In the genomic region with DNA sequence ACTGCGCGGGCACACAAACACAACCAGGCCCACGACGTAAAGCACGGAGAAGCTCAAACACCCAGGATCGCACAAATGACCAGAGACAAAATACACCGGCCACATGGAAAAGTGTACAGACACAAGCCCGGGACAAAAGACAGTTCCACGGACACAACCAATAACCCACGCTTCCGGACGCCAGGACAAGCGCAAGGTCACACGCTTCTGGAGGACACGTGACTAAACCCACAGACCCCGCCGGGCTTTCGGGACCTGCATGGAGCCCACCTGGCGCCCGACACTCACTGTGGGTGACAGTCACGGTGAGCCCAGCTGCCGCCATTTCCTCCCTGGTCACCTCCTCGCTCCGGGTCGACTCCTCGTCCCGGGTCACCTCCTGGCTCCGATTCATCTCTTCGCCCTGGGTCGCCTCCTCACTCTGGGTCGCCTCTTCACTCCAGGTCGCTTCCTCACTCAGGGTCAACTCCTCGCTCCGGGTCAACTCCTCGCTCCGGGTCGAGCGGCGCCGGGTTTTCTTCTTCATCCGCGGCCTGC, we compare ENCODE assay signal across 9 cellular contexts. TPM values are rescaled to one million over a fixed set of nuclear protein-coding genes. Genes with fewer than 3 reads are reported as not detected.
DNase-seq lines count a peak whose midpoint lies in the region; ATAC-seq, FAIRE-seq and TF ChIP-seq lines count a peak whose summit lies in the region.
"Had no signal": no experiment of that assay in that cellular context is flagged by ENCODE, and none has a peak within 500 bp of the region (broad histone marks: within the 10 kb centered on the region; RNA-seq: fewer than 3 reads in every experiment).

No MANE protein-coding gene starts in this region.

- WGBS in stomach, 5 donors: 0 to 1% (median 0%) methylated on average over 30 to 42 of the region's 42 CpGs

- ATAC-seq in GM21825 (IDR thresholded peaks at IDR 0.05; ENCODE audit: unreplicated experiment): peak; percentile 21
- ATAC-seq in activated CD8-positive, alpha-beta memory T cell treated with anti-CD3 and anti-CD28 coated beads, Interleukin-2, amount 10 ng/mL, durations not matched to agents 7 days and 5 days: peak; percentile 11

- peak overlapping the region; percentile 87 for H3K27ac Mint-ChIP-seq in activated CD8-positive, alpha-beta memory T cell treated with anti-CD3 and anti-CD28 coated beads, Interleukin-2, amount 10 ng/mL, durations not matched to agents 7 days and 5 days

- intact Hi-C loops in stomach (cut with DNase I; ENCODE audit: low total_unique reads): no loop called here

- H3K9me3 ChIP-seq in KOPT-K1 (ENCODE audit: insufficient read depth, low read length, poor library complexity, severe bottlenecking) (no peaks in the 10 kb centered on the region), muscle layer of colon (ENCODE audit: low read length) (no peaks in the 10 kb centered on the region), stomach (no peaks in the 10 kb centered on the region)

- H3K27me3 Mint-ChIP-seq in activated CD8-positive, alpha-beta memory T cell treated with anti-CD3 and anti-CD28 coated beads, Interleukin-2, amount 10 ng/mL, durations not matched to agents 7 days and 5 days: no peaks in the 10 kb centered on the region

- H3K4me1 ChIP-seq in muscle layer of colon (ENCODE audit: insufficient read depth, low read length) (peaks cover 24% of the 10 kb centered on the region), stomach (peaks cover 19 to 48% (median 35%) of the 10 kb centered on the region in 4 donors)

- FAIRE-seq in GM12891 (lab: Jason Lieb, UNC): no peak

- peak; percentile 56; the same call in 1 of the 2 replicates for TF ChIP-seq POLR2A in GM12891 (IDR thresholded peaks at IDR 0.05; ENCODE audit: low read depth, low read length)
- no peak for TF ChIP-seq POLR2A in stomach (IDR thresholded peaks at IDR 0.05)

- CTCF ChIA-PET in activated CD8-positive, alpha-beta memory T cell treated with anti-CD3 and anti-CD28 coated beads, Interleukin-2, amount 10 ng/mL, durations not matched to agents 7 days and 5 days (lab: Charles Lee): interaction anchor here (0.6 to 1.9 kb wide), 5 partner anchors 9 to 146 kb away, joined by 3 to 11 read pairs (median 5); a partner anchor contains a TSS

- peak; percentile 34 for DNase-seq in GM12891 (ENCODE audit: insufficient read length, low spot score)
- DNase-seq in activated CD8-positive, alpha-beta memory T cell treated with anti-CD3 and anti-CD28 coated beads, Interleukin-2, amount 10 ng/mL, durations not matched to agents 7 days and 5 days: peak; percentile 78
- peak; percentile 15 for DNase-seq in epithelial cell of esophagus (ENCODE audit: low read depth)
- DNase-seq in stomach: peak; percentile 50
- no peak for DNase-seq in NCI-H187 (lab: John Stamatoyannopoulos, UW)

- H3K27ac ChIP-seq in KOPT-K1 (ENCODE audit: low read depth, low read length, poor library complexity, severe bottlenecking) (peak overlapping the region; percentile 82), muscle layer of colon (ENCODE audit: low read depth, low read length) (peak overlapping the region; percentile 36), stomach (peak overlapping the region; percentile 91 to 95 (median 94))

- no peaks in the 10 kb centered on the region for H3K27me3 ChIP-seq in muscle layer of colon (ENCODE audit: control insufficient read depth in 1 of 2, insufficient read depth in 2 of 2, low read length in 2 of 2)
- H3K27me3 ChIP-seq in stomach: no peaks in the 10 kb centered on the region

- no peaks in the 10 kb centered on the region for H3K9me3 Mint-ChIP-seq in activated CD8-positive, alpha-beta memory T cell treated with anti-CD3 and anti-CD28 coated beads, Interleukin-2, amount 10 ng/mL, durations not matched to agents 7 days and 5 days (ENCODE audit: low read depth)

- TF ChIP-seq EP300 in stomach (IDR thresholded peaks at IDR 0.05): no peak

- peak overlapping the region; percentile 86 for H3K4me3 Mint-ChIP-seq in activated CD8-positive, alpha-beta memory T cell treated with anti-CD3 and anti-CD28 coated beads, Interleukin-2, amount 10 ng/mL, durations not matched to agents 7 days and 5 days

- H3K36me3 ChIP-seq in KOPT-K1 (ENCODE audit: insufficient read depth, low read length) (peaks cover 59% of the 10 kb centered on the region), muscle layer of colon (ENCODE audit: insufficient read depth, low read length) (peaks cover 44% of the 10 kb centered on the region), stomach (peaks cover 39 to 66% (median 63%) of the 10 kb centered on the region in 4 donors)

- TF ChIP-seq CTCF in epithelial cell of esophagus (IDR thresholded peaks at IDR 0.05; ENCODE audit: insufficient read depth, low read depth, low read length, missing control alignments) (no peak), stomach (IDR thresholded peaks at IDR 0.05) (no peak)

- H3K36me3 Mint-ChIP-seq in activated CD8-positive, alpha-beta memory T cell treated with anti-CD3 and anti-CD28 coated beads, Interleukin-2, amount 10 ng/mL, durations not matched to agents 7 days and 5 days: peaks cover 68% of the 10 kb centered on the region

- H3K9ac ChIP-seq in muscle layer of colon (ENCODE audit: low read length): peak overlapping the region; percentile 86

- H3K4me1 Mint-ChIP-seq in activated CD8-positive, alpha-beta memory T cell treated with anti-CD3 and anti-CD28 coated beads, Interleukin-2, amount 10 ng/mL, durations not matched to agents 7 days and 5 days: peaks cover 56% of the 10 kb centered on the region

- peak overlapping the region; percentile 92 for H3K4me3 ChIP-seq in epithelial cell of esophagus (ENCODE audit: low read length)
- peak overlapping the region; percentile 66 to 98 for H3K4me3 ChIP-seq in muscle layer of colon (ENCODE audit: low read depth in 1 of 2, low read length in 2 of 2)
- H3K4me3 ChIP-seq in stomach: peak overlapping the region; percentile 86 to 93 (median 88)

TF ChIP-seq in GM12891, 5 proteins besides CTCF, POLR2A, EP300 and RAD21:
- TF ChIP-seq POU2F2 (IDR thresholded peaks at IDR 0.05; ENCODE audit: low read depth, low read length): no peak
- no peak for TF ChIP-seq SPI1 (IDR thresholded peaks at IDR 0.05; ENCODE audit: low read depth, low read length)
- TF ChIP-seq PAX5 (IDR thresholded peaks at IDR 0.05; ENCODE audit: insufficient read depth, low read length, severe bottlenecking): no peak
- TF ChIP-seq TAF1 (IDR thresholded peaks at IDR 0.05; ENCODE audit: low read depth, low read length): no peak
TF ChIP-seq in GM12891: peak in this region for 0.

RNA-seq across cellular contexts. Expression of a gene that starts 0.5 kb away (rescaled TPM):
- 51.4 TPM for polyA plus RNA-seq in GM12891 (2012; ENCODE audit: low read depth, missing spikeins)
- total RNA-seq in activated CD8-positive, alpha-beta memory T cell treated with anti-CD3 and anti-CD28 coated beads, Interleukin-2, amount 10 ng/mL, durations not matched to agents 7 days and 5 days: 10 to 100 TPM; 74.9 to 81.0 TPM
- total RNA-seq in stomach: 100 to 1,000 TPM in 3 of 5 donors, 10 to 100 TPM in 1, 1 to 10 TPM in 1; 2.3 to 461 (median 138) TPM
- polyA plus RNA-seq in stomach: 100 to 1,000 TPM; 112 to 229 (median 125) TPM

RNA-seq across cellular contexts. Expression of a gene that starts 0.8 kb away (rescaled TPM):
- polyA plus RNA-seq in GM12891 (2012; ENCODE audit: low read depth, missing spikeins): 67.3 TPM
- total RNA-seq in activated CD8-positive, alpha-beta memory T cell treated with anti-CD3 and anti-CD28 coated beads, Interleukin-2, amount 10 ng/mL, durations not matched to agents 7 days and 5 days: 100 to 1,000 TPM; 114 to 130 TPM
- 100 to 1,000 TPM in 1 of 5 donors, 10 to 100 TPM in 3, 1 to 10 TPM in 1; 9.8 to 129 (median 23.5) TPM for total RNA-seq in stomach
- 100 to 1,000 TPM in 1 of 3 donors, 10 to 100 TPM in 2; 50.7 to 164 (median 77.9) TPM for polyA plus RNA-seq in stomach

RNA-seq across cellular contexts. Expression of a gene that starts 24.0 kb away (rescaled TPM):
- polyA plus RNA-seq in GM12891 (2012; ENCODE audit: low read depth, missing spikeins): not detected
- total RNA-seq in activated CD8-positive, alpha-beta memory T cell treated with anti-CD3 and anti-CD28 coated beads, Interleukin-2, amount 10 ng/mL, durations not matched to agents 7 days and 5 days: not detected
- 10 to 100 TPM in 1 of 5 donors, not detected in 4; 29.5 TPM for total RNA-seq in stomach
- 10 to 100 TPM in 1 of 3 donors, 1 to 10 TPM in 1, not detected in 1; 2.1 to 19.1 TPM for polyA plus RNA-seq in stomach
- total RNA-seq: renal cortical epithelial cell had no signal

RNA-seq across cellular contexts. Expression of a gene that starts 26.3 kb away (rescaled TPM):
- polyA plus RNA-seq in GM12891 (2012; ENCODE audit: low read depth, missing spikeins): 21.6 TPM
- 10 to 100 TPM; 46.3 to 48.1 TPM for total RNA-seq in activated CD8-positive, alpha-beta memory T cell treated with anti-CD3 and anti-CD28 coated beads, Interleukin-2, amount 10 ng/mL, durations not matched to agents 7 days and 5 days
- total RNA-seq in stomach: 10 to 100 TPM; 20.3 to 46.9 (median 36.4) TPM
- polyA plus RNA-seq in stomach: 10 to 100 TPM; 11.3 to 19.9 (median 13.3) TPM

Comparison
In these comparisons a context has a peak if more than half of its experiments do, and no peak if none do; other contexts are left out.
1. DNase-seq: peak in GM12891 (single experiment), activated CD8-positive, alpha-beta memory T cell treated with anti-CD3 and anti-CD28 coated beads, Interleukin-2, amount 10 ng/mL, durations not matched to agents 7 days and 5 days (single experiment), epithelial cell of esophagus (single experiment) and stomach (single experiment); none in NCI-H187 (0 of 2).
2. H3K27ac ChIP-seq: peak in every context shown above with its lines; median percentile 94 in stomach; 82 in KOPT-K1; 36 in muscle layer of colon.
3. Peak in every context shown above with its lines, with median percentiles within 50 percentile points of each other: H3K4me3 ChIP-seq.